ENCODE assay signal across 8 cellular contexts in the genomic region with DNA sequence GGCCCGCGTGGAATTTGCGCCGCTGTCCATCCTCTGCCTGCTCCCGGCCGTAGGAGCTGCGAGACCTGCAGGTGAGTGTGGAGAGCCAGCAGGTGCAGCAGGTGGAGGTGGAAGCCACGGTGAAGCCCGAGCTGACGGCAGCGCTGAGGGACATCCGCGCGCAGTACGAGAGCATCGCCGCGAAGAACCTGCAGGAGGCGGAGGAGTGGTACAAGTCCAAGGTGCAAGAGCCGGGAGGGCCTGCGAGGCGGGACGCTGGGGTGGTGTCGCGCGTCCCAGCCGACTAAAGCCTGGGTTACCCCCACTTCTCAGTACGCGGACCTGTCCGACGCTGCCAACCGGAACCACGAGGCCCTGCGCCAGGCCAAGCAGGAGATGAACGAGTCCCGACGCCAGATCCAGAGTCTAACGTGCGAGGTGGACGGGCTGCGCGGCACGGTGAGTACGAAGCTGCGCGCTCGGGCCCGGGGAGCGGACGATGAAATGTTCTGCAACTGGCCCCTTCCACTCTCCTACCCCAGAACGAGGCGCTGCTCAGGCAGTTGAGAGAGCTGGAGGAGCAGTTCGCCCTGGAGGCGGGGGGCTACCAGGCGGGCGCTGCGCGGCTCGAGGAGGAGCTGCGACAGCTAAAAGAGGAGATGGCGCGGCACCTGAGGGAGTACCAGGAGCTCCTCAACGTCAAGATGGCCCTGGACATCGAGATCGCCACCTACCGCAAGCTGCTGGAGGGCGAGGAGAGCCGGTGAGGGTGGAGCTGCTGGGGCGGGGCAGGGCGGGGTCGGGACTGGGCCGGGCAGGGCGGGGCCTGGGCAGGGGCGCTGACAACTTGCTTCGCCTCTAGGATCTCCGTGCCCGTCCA. TPM values are rescaled to one million over a fixed set of nuclear protein-coding genes. Genes with fewer than 3 reads are reported as not detected.
A peak's percentile ranks its signal among the peaks of the same experiment; 100 is the strongest.
DNase-seq lines count a peak whose midpoint lies in the region; ATAC-seq lines count a peak whose summit lies in the region.

No MANE protein-coding gene starts in this region.

- H3K4me1 Mint-ChIP-seq in stimulated activated naive CD8-positive, alpha-beta T cell treated with anti-CD3 and anti-CD28 coated beads, Interleukin-15, amount 100 ng/mL, for 72 hours: peaks cover 28% of the 10 kb centered on the region

- H3K4me3 Mint-ChIP-seq in stimulated activated naive CD8-positive, alpha-beta T cell treated with anti-CD3 and anti-CD28 coated beads, Interleukin-15, amount 100 ng/mL, for 72 hours: peak overlapping the region; percentile 66 to 73

- peak; percentile 54 for ATAC-seq in Right ventricle myocardium superior (ENCODE audit: poor library complexity)
- ATAC-seq in stimulated activated naive CD8-positive, alpha-beta T cell treated with anti-CD3 and anti-CD28 coated beads, Interleukin-15, amount 100 ng/mL, for 72 hours: peak; percentile 65
- no peak for ATAC-seq in HG03095 (IDR thresholded peaks at IDR 0.05; ENCODE audit: unreplicated experiment)
- ATAC-seq in GM21619 (IDR thresholded peaks at IDR 0.05; ENCODE audit: unreplicated experiment): no peak

- H3K27me3 Mint-ChIP-seq in stimulated activated naive CD8-positive, alpha-beta T cell treated with anti-CD3 and anti-CD28 coated beads, Interleukin-15, amount 100 ng/mL, for 72 hours: peaks cover 87% of the 10 kb centered on the region

- DNase-seq in Right ventricle myocardium superior: no peak
- no peak for DNase-seq in cardiac septum (ENCODE audit: low spot score)
- DNase-seq in NCI-H82 treated with DMSO at 0.1 percent for 48 hours (lab: John Stamatoyannopoulos, UW; ENCODE audit: unreplicated experiment): peak; percentile 27
- DNase-seq in activated effector memory CD4-positive, alpha-beta T cell treated with anti-CD3 and anti-CD28 coated beads, Interleukin-2, amount 50 U/mL, for 16 hours: peak; percentile 68
- DNase-seq in iPS-NIHi11 (ENCODE audit: low spot score): peak; percentile 89
- DNase-seq in stimulated activated naive CD8-positive, alpha-beta T cell treated with anti-CD3 and anti-CD28 coated beads, Interleukin-15, amount 100 ng/mL, for 72 hours: peak; percentile 28 to 31

- H3K27ac Mint-ChIP-seq in stimulated activated naive CD8-positive, alpha-beta T cell treated with anti-CD3 and anti-CD28 coated beads, Interleukin-15, amount 100 ng/mL, for 72 hours: no peak overlapping the region

- no peaks in the 10 kb centered on the region for H3K9me3 Mint-ChIP-seq in stimulated activated naive CD8-positive, alpha-beta T cell treated with anti-CD3 and anti-CD28 coated beads, Interleukin-15, amount 100 ng/mL, for 72 hours

- intact Hi-C loops in Right ventricle myocardium superior (cut with DNase I) (no loop called here), cardiac septum (cut with DNase I) (no loop called here)

RNA-seq across cellular contexts. Expression of gene PRPH, which starts 2.1 kb away (rescaled TPM):
- not detected for total RNA-seq in Right ventricle myocardium superior
- total RNA-seq in cardiac septum: 0.38 TPM

RNA-seq across cellular contexts. Expression of gene TROAP, which starts 26.0 kb away (rescaled TPM):
- total RNA-seq in Right ventricle myocardium superior (0.67 TPM), cardiac septum (not detected)

RNA-seq across cellular contexts. Expression of gene TUBA1C, which starts 32.2 kb away (rescaled TPM):
- 50.9 TPM for total RNA-seq in Right ventricle myocardium superior
- total RNA-seq in cardiac septum: 39.5 TPM

RNA-seq across cellular contexts. Expression of gene C1QL4, which starts 39.9 kb away (rescaled TPM):
- not detected for total RNA-seq in Right ventricle myocardium superior
- not detected for total RNA-seq in cardiac septum

RNA-seq across cellular contexts. Expression of gene DNAJC22, which starts 49.6 kb away (rescaled TPM):
- total RNA-seq in Right ventricle myocardium superior (0.16 TPM), cardiac septum (0.70 TPM)

Comparison
In these comparisons a context has a peak if more than half of its experiments do, and no peak if none do; other contexts are left out.
1. ATAC-seq: peak in Right ventricle myocardium superior (single experiment) and stimulated activated naive CD8-positive, alpha-beta T cell treated with anti-CD3 and anti-CD28 coated beads, Interleukin-15, amount 100 ng/mL, for 72 hours (single experiment); none in HG03095 (single experiment) and GM21619 (single experiment).
2. DNase-seq: peak in NCI-H82 treated with DMSO at 0.1 percent for 48 hours (single experiment), activated effector memory CD4-positive, alpha-beta T cell treated with anti-CD3 and anti-CD28 coated beads, Interleukin-2, amount 50 U/mL, for 16 hours (single experiment), iPS-NIHi11 (single experiment) and stimulated activated naive CD8-positive, alpha-beta T cell treated with anti-CD3 and anti-CD28 coated beads, Interleukin-15, amount 100 ng/mL, for 72 hours (2 of 2); none in Right ventricle myocardium superior (single experiment) and cardiac septum (single experiment).